In the genomic region with DNA sequence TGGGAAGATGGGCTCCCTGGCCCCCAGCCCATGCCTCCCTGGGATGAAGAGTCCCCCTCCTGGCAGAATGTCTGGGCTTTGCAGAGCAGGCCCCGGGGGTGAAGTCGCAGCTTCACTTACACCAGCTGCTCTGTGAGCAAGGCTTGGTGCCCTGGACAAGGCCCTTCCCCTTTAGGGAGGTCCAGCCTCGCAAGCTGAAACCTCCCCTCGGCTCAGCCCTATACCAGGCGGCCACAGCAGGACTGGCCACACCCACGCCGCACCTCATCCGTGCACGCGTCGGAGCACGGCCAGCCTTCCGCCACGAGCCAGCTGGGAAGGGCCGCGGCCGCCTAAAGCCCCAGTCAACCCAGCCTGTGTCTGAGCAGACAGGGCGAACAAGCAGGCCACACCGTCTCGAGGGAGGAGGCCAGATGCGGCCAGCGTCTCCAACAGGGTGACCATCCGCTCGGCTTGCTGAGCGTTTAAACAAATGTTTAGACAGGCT, we compare ENCODE assay signal across 8 cellular contexts.
A peak's percentile ranks its signal among the peaks of the same experiment; 100 is the strongest.
DNase-seq lines count a peak whose midpoint lies in the region; ATAC-seq, FAIRE-seq and TF ChIP-seq lines count a peak whose summit lies in the region.

No MANE protein-coding gene starts in this region.

- H3K4me3 Mint-ChIP-seq in Calu3 (ENCODE audit: low read depth, unreplicated experiment) = no peak overlapping the region

- TF ChIP-seq POLR2A in transverse colon (IDR thresholded peaks at IDR 0.05) = peak; percentile 45

- H3K9me3 Mint-ChIP-seq in Calu3 (ENCODE audit: low read depth, unreplicated experiment) = no peaks in the 10 kb centered on the region

- WGBS in transverse colon (ENCODE audit: low coverage in 1 of 2), 2 donors = 0% methylated on average over 11 of the region's 25 CpGs; no CpG with 5 or more reads in 1 of the 2 donors

- H3K4me1 Mint-ChIP-seq in Calu3 (ENCODE audit: low read depth, unreplicated experiment) = no peaks in the 10 kb centered on the region

- CTCF ChIA-PET in Calu3 (lab: Charles Lee) = no interaction called here

- BruUV-seq in Calu3 (replicated peaks; lab: Mats Ljungman, UMichigan) = no TSS peak

- ATAC-seq in left colon = peak; percentile 97
- ATAC-seq in GM18520 (IDR thresholded peaks at IDR 0.05; ENCODE audit: unreplicated experiment) = no peak
- ATAC-seq in GM21619 (IDR thresholded peaks at IDR 0.05; ENCODE audit: unreplicated experiment) = no peak

- peak overlapping the region in 2 of 4 donors; percentile 9 to 25 for H3K27ac ChIP-seq in transverse colon

- H3K27me3 ChIP-seq in bronchial epithelial cell (ENCODE audit: control insufficient read depth, insufficient read depth, low read length) = no peaks in the 10 kb centered on the region
- H3K27me3 ChIP-seq in transverse colon = no peaks in the 10 kb centered on the region

- no peaks in the 10 kb centered on the region for H3K36me3 Mint-ChIP-seq in Calu3 (ENCODE audit: insufficient read depth, unreplicated experiment)

- TF ChIP-seq EP300 in transverse colon (IDR thresholded peaks at IDR 0.05; ENCODE audit: low read depth) = no peak

- TF ChIP-seq CTCF in Calu3 (IDR thresholded peaks at IDR 0.05; ENCODE audit: unreplicated experiment) (no peak), bronchial epithelial cell (IDR thresholded peaks at IDR 0.05; ENCODE audit: insufficient read depth, low read length, severe bottlenecking) (no peak), transverse colon (IDR thresholded peaks at IDR 0.05) (no peak)

- H3K9me3 ChIP-seq in transverse colon = no peaks in the 10 kb centered on the region

- H3K4me1 ChIP-seq in transverse colon = peaks cover 0 to 10% (median 7%) of the 10 kb centered on the region in 4 donors

- H3K27ac Mint-ChIP-seq in Calu3 (ENCODE audit: unreplicated experiment) = no peak overlapping the region

- H3K4me3 ChIP-seq in bronchial epithelial cell (ENCODE audit: low read depth, low read length) (no peak overlapping the region), transverse colon (no peak overlapping the region)

- in situ Hi-C loops in transverse colon (cut with MboI; ENCODE audit: low pct_ligation_motif_present in 1 of 4, low pct_unique_long_range_greater_than_20kb in 1 of 4, low sequenced_read_pairs in 3 of 4) = no loop called here

- peaks cover 3% of the 10 kb centered on the region for H3K36me3 ChIP-seq in bronchial epithelial cell (ENCODE audit: control insufficient read depth, insufficient read depth, low read length)
- H3K36me3 ChIP-seq in transverse colon = no peaks in the 10 kb centered on the region

- intact Hi-C loops in Calu3 (cut with micrococcal nuclease; ENCODE audit: unreplicated experiment) (no loop called here), left colon (cut with DNase I, micrococcal nuclease) (no loop called here), transverse colon (cut with DNase I; ENCODE audit: low total_unique reads) (no loop called here)

- DNase-seq in Calu3 = peak; percentile 29
- peak; percentile 53 for DNase-seq in NCI-H2107 (lab: John Stamatoyannopoulos, UW)
- DNase-seq in bronchial epithelial cell (ENCODE audit: low read depth) = peak; percentile 74
- peak; percentile 89 to 90 for DNase-seq in left colon
- DNase-seq in transverse colon = peak; percentile 85
- no peak for DNase-seq in stimulated activated naive CD4-positive, alpha-beta T cell (lab: John Stamatoyannopoulos, UW)

- FAIRE-seq in bronchial epithelial cell (lab: Jason Lieb, UNC) = no peak

- H3K27me3 Mint-ChIP-seq in Calu3 (ENCODE audit: unreplicated experiment) = no peaks in the 10 kb centered on the region

Comparison
In these comparisons a context has a peak if more than half of its experiments do, and no peak if none do; other contexts are left out.
1. DNase-seq: peak in Calu3 (single experiment), NCI-H2107 (single experiment), bronchial epithelial cell (single experiment), left colon (2 of 2) and transverse colon (single experiment); none in stimulated activated naive CD4-positive, alpha-beta T cell (0 of 6).